ENCODE assay signal across 8 cellular contexts in the genomic region with DNA sequence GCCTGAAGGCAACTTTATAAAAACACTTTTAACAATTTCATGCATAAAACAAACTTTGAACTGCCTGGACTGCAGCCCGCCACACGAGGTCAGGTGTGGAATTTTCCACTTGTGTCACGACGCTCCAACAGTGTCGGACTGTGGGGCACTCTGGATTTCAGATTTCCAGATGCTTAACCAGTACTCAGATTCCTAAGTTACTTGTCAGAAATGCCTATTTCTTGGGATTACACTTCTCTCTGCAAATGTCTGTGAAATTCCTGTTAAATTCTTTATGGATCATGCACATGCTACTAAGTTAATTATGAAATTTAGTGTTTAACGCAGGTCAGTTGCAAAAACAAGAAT. TPM values are rescaled to one million over a fixed set of nuclear protein-coding genes. Genes with fewer than 3 reads are reported as not detected.
DNase-seq lines count a peak whose midpoint lies in the region; ATAC-seq, FAIRE-seq and TF ChIP-seq lines count a peak whose summit lies in the region.

No MANE protein-coding gene starts in this region.

- H3K79me2 ChIP-seq in endothelial cell of umbilical vein (ENCODE audit: control insufficient read depth, insufficient read depth, low read length): no peaks in the 10 kb centered on the region

- TF ChIP-seq POLR2A in endothelial cell of umbilical vein (IDR thresholded peaks at IDR 0.05; ENCODE audit: low read depth, low read length): no peak
- no peak for TF ChIP-seq POLR2A in ovary (IDR thresholded peaks at IDR 0.05)

- no peaks in the 10 kb centered on the region for H3K9me1 ChIP-seq in endothelial cell of umbilical vein (replicated peaks; ENCODE audit: control insufficient read depth, extremely low read depth, insufficient read depth, low read length)

- intact Hi-C loops in endothelial cell of umbilical vein (cut with micrococcal nuclease) (loop anchor here (1.0 to 5.0 kb wide), 4 partner anchors 35 to 89 kb away; a partner anchor contains a TSS), ovary (cut with DNase I) (loop anchor here in 3 of 4 donors (5.0 to 10.0 kb wide), 2 partner anchors 87 to 90 kb away; no protein-coding TSS in a partner anchor)

- FAIRE-seq in endothelial cell of umbilical vein (lab: Jason Lieb, UNC): peak; percentile 63

- H3K4me3 ChIP-seq in BLaER1 (peak overlapping the region; percentile 55), MG63 (peak overlapping the region; percentile 46), endothelial cell of umbilical vein (replicated peaks in 1 of 3; ENCODE audit: insufficient read depth in 1 of 3, low read depth in 1 of 3, low read length in 3 of 3) (no peak overlapping the region), ovary (peak overlapping the region; percentile 40)

- H3K4me2 ChIP-seq in BLaER1 (peak overlapping the region; percentile 90), endothelial cell of umbilical vein (ENCODE audit: insufficient read depth, low read length) (peak overlapping the region; percentile 74)

- H3K9me3 ChIP-seq in BLaER1 (no peaks in the 10 kb centered on the region), MG63 (no peaks in the 10 kb centered on the region), endothelial cell of umbilical vein (replicated peaks; ENCODE audit: control insufficient read depth, insufficient read depth, low read length) (no peaks in the 10 kb centered on the region), ovary (no peaks in the 10 kb centered on the region)

- CTCF ChIA-PET in endothelial cell of umbilical vein (lab: Charles Lee): interaction anchor here (0.7 to 2.9 kb wide), 8 partner anchors 13 to 117 kb away, joined by 3 to 22 read pairs (median 8); a partner anchor contains a TSS

- POLR2A ChIA-PET in endothelial cell of umbilical vein (lab: Charles Lee): no interaction called here

- H3K27ac ChIP-seq in BLaER1: peak overlapping the region; percentile 81; the same call in 1 of the 2 replicates
- no peak overlapping the region for H3K27ac ChIP-seq in endothelial cell of umbilical vein (ENCODE audit: insufficient read depth, low read depth, low read length)
- H3K27ac ChIP-seq in ovary: no peak overlapping the region
- no peak overlapping the region for H3K27ac ChIP-seq in foreskin keratinocyte

- H3K27me3 ChIP-seq in BLaER1: no peaks in the 10 kb centered on the region
- no peaks in the 10 kb centered on the region for H3K27me3 ChIP-seq in MG63
- no peaks in the 10 kb centered on the region for H3K27me3 ChIP-seq in endothelial cell of umbilical vein (ENCODE audit: control insufficient read depth in 2 of 2, insufficient read depth in 2 of 2, low read length in 2 of 2)
- H3K27me3 ChIP-seq in ovary: no peaks in the 10 kb centered on the region
- H3K27me3 ChIP-seq in foreskin keratinocyte: no peaks in the 10 kb centered on the region

- H3K4me1 ChIP-seq in BLaER1 (peaks cover 79% of the 10 kb centered on the region), endothelial cell of umbilical vein (ENCODE audit: control insufficient read depth, extremely low read depth, insufficient read depth, low read length) (peaks cover 21% of the 10 kb centered on the region), ovary (ENCODE audit: insufficient read depth) (peaks cover 9% of the 10 kb centered on the region), foreskin keratinocyte (peaks cover 7% of the 10 kb centered on the region)

- dilution Hi-C loops in endothelial cell of umbilical vein (cut with MboI; ENCODE audit: extremely low pct_ligation_motif_present, low sequenced_read_pairs): no loop called here

- no TSS peak for BruUV-seq in endothelial cell of umbilical vein (replicated peaks; lab: Mats Ljungman, UMichigan)

- H3K9ac ChIP-seq in BLaER1: peak overlapping the region; percentile 38
- no peak overlapping the region for H3K9ac ChIP-seq in endothelial cell of umbilical vein (replicated peaks; ENCODE audit: extremely low read depth, insufficient read depth, low read length)

- DNase-seq in MG63 (no peak), endothelial cell of umbilical vein (ENCODE audit: low read depth, low spot score) (no peak), ovary (no peak), NAMALWA (ENCODE audit: low spot score) (no peak), foreskin keratinocyte (no peak)
- DNase-seq in activated effector memory CD4-positive, alpha-beta T cell treated with Interleukin-2 at 50 U/mL for 16 hours: no peak

- H4K20me1 ChIP-seq in BLaER1 (peaks cover 20% of the 10 kb centered on the region; the same call in 1 of the 2 replicates), endothelial cell of umbilical vein (replicated peaks; ENCODE audit: control insufficient read depth, extremely low read depth, insufficient read depth, low read length) (no peaks in the 10 kb centered on the region)

- TF ChIP-seq CTCF in endothelial cell of umbilical vein (IDR thresholded peaks at IDR 0.05; ENCODE audit: extremely low read depth in 1 of 2, insufficient read depth in 1 of 2, low read depth in 1 of 2, low read length in 2 of 2): no peak
- no peak for TF ChIP-seq CTCF in ovary (IDR thresholded peaks at IDR 0.05)
- TF ChIP-seq CTCF in foreskin keratinocyte (conservative IDR thresholded peaks at IDR 0.05): no peak

- WGBS in ovary, 3 donors: 13 to 14% (median 14%) methylated on average over 6 of the region's 6 CpGs

- no peak overlapping the region for H2AFZ ChIP-seq in endothelial cell of umbilical vein (ENCODE audit: low read depth, low read length)

- no peak for TF ChIP-seq EP300 in ovary (IDR thresholded peaks at IDR 0.05)

- ATAC-seq in foreskin keratinocyte: no peak
- no peak for ATAC-seq in HG03095 (IDR thresholded peaks at IDR 0.05; ENCODE audit: unreplicated experiment)

- peaks cover 29% of the 10 kb centered on the region for H3K36me3 ChIP-seq in BLaER1
- H3K36me3 ChIP-seq in MG63: no peaks in the 10 kb centered on the region
- peaks cover 0 to 2% of the 10 kb centered on the region in 2 experiments for H3K36me3 ChIP-seq in endothelial cell of umbilical vein (ENCODE audit: control insufficient read depth in 2 of 2, extremely low read depth in 1 of 2, insufficient read depth in 2 of 2, low read length in 2 of 2)
- H3K36me3 ChIP-seq in ovary: no peaks in the 10 kb centered on the region

TF ChIP-seq in endothelial cell of umbilical vein, 7 proteins besides CTCF, POLR2A, EP300 and RAD21:
- no peak for TF ChIP-seq POLR2AphosphoS5 (IDR thresholded peaks at IDR 0.05; ENCODE audit: insufficient read depth, low read depth, low read length)
- no peak for TF ChIP-seq FOS (IDR thresholded peaks at IDR 0.05; ENCODE audit: borderline replicate concordance, insufficient read depth, low read length)
- TF ChIP-seq JUN (IDR thresholded peaks at IDR 0.05; ENCODE audit: borderline replicate concordance, insufficient read depth, insufficient read length, low read depth): no peak
- no peak for TF ChIP-seq MYC (IDR thresholded peaks at IDR 0.05; ENCODE audit: low read depth, low read length)
- TF ChIP-seq GATA2 (IDR thresholded peaks at IDR 0.05; ENCODE audit: insufficient read depth, insufficient read length, low read depth, low read length): no peak
- TF ChIP-seq, protein P1, sequence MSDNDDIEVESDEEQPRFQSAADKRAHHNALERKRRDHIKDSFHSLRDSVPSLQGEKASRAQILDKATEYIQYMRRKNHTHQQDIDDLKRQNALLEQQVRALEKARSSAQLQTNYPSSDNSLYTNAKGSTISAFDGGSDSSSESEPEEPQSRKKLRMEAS (IDR thresholded peaks at IDR 0.05; ENCODE audit: insufficient read depth, insufficient read length): no peak
- no peak for TF ChIP-seq EZH2 (IDR thresholded peaks at IDR 0.05; ENCODE audit: borderline replicate concordance, low read depth, low read length, severe bottlenecking)

RNA-seq across cellular contexts. Expression of a gene that starts 0.5 kb away (rescaled TPM):
- 2.2 and 2.8 TPM in 2 replicates for total RNA-seq in MG63 (2014; rRNA removed; shearing (Covaris generic); ENCODE audit: low replicate concordance)
- total RNA-seq in endothelial cell of umbilical vein (0.25 and 0.77 TPM in 2 replicates), ovary (1 to 10 TPM in 6 of 7 donors, under 1 TPM in 1; 0.48 to 7.5 (median 3.2) TPM), foreskin keratinocyte (0.07 TPM in 1 of 2 replicates, not detected in the other)
- polyA plus RNA-seq in endothelial cell of umbilical vein (2.3 and 3.1 TPM in 2 replicates), ovary (1 to 10 TPM; 2.0 to 2.9 TPM), foreskin keratinocyte (0.03 and 0.07 TPM in 2 replicates)
- 0.89 and 1.2 TPM in 2 replicates for polyA plus RNA-seq in endothelial cell of umbilical vein (2011; cell fraction: cytosol; rRNA removed)
- polyA plus RNA-seq in endothelial cell of umbilical vein (2011; cell fraction: nucleus; rRNA removed): 1.8 and 2.6 TPM in 2 replicates
- polyA plus RNA-seq in endothelial cell of umbilical vein (2012): 0.74 and 1.2 TPM in 2 replicates
- polyA minus RNA-seq in endothelial cell of umbilical vein: 1.00 and 1.6 TPM in 2 replicates
- 4.1 TPM for polyA minus RNA-seq in endothelial cell of umbilical vein (2011; cell fraction: cytosol; rRNA and poly(A)+ RNA removed)
- polyA minus RNA-seq in endothelial cell of umbilical vein (2011; cell fraction: nucleus; rRNA and poly(A)+ RNA removed): 0.34 and 0.48 TPM in 2 replicates

RNA-seq across cellular contexts. Expression of a gene that starts 43.1 kb away (rescaled TPM):
- 1.5 TPM in 1 of 2 replicates, not detected in the other for total RNA-seq in MG63 (2014; rRNA removed; shearing (Covaris generic); ENCODE audit: low replicate concordance)
- total RNA-seq in endothelial cell of umbilical vein (11.7 and 18.5 TPM in 2 replicates), ovary (10 to 100 TPM in 3 of 7 donors, 1 to 10 TPM in 4; 6.1 to 20.1 (median 8.4) TPM), foreskin keratinocyte (not detected in 2 replicates)
- polyA plus RNA-seq in endothelial cell of umbilical vein (44.8 and 76.6 TPM in 2 replicates), ovary (10 to 100 TPM in 1 of 2 donors, 1 to 10 TPM in 1; 7.9 to 25.0 TPM), foreskin keratinocyte (not detected in 2 replicates)
- polyA plus RNA-seq in endothelial cell of umbilical vein (2011; cell fraction: cytosol; rRNA removed): 22.7 and 26.9 TPM in 2 replicates
- 11.8 and 16.1 TPM in 2 replicates for polyA plus RNA-seq in endothelial cell of umbilical vein (2011; cell fraction: nucleus; rRNA removed)
- 1.8 and 2.0 TPM in 2 replicates for polyA plus RNA-seq in endothelial cell of umbilical vein (2012)
- polyA minus RNA-seq in endothelial cell of umbilical vein: 26.1 and 33.9 TPM in 2 replicates
- not detected for polyA minus RNA-seq in endothelial cell of umbilical vein (2011; cell fraction: cytosol; rRNA and poly(A)+ RNA removed)
- polyA minus RNA-seq in endothelial cell of umbilical vein (2011; cell fraction: nucleus; rRNA and poly(A)+ RNA removed): 12.3 and 18.3 TPM in 2 replicates

Comparison
In these comparisons a context has a peak if more than half of its experiments do, and no peak if none do; other contexts are left out.
1. H3K4me3 ChIP-seq: peak in BLaER1 (single experiment), MG63 (single experiment) and ovary (single experiment); none in endothelial cell of umbilical vein (0 of 3).